7 cellular contexts compared by ENCODE assay signal in the genomic region with DNA sequence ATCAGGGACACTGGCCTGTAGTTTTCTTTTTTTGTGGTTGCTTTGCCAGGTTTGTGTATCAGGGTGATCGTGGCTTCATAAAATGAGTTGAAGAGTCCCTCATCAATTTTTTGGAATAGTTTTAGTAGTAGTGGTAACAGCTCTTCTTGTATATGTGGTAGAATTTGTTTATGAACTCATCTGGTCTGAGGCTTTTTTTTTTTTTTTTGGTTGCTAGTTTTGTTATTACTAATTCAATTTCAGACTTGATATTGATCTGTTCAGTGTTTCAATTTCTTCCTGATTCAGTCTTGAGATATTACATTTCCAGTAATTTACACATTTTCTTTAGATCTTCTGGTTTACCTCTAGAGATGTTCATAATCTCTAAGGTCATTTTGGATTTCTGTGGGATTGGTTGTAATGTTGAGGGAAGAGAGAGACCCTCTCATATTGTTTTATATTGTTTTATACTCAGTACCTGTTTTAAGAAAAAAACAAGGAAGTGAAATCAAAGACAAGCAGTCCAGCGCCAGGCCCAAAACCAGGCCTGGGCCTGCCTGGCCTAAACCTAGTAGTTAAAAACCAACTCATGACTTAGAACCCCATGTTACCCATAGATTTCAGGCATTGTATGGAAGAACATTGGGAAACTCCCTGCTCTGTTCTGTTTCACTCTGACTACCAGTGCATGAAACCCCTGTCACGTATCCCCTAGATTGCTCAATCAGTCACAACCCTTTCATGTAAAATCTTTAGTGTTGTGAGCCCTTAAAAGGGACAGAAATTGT.
A peak's percentile ranks its signal among the peaks of the same experiment; 100 is the strongest.
ATAC-seq lines count a peak whose summit lies in the region.
"Not testable (repeated sequence)": the region's sequence is repeated elsewhere in the genome, so short reads cannot be mapped to it uniquely, and the experiment has no call there.

No MANE protein-coding gene starts in this region.

- H3K4me1 Mint-ChIP-seq in T-helper 1 cell treated with Interleukin-12 subunit alpha and Interleukin-12 subunit beta and Interleukin-4 antibody, amounts not matched to agents 30 μg/mL and 1 μg/mL, for 36 hours (ENCODE audit: low read depth): not testable (repeated sequence)

- peak overlapping the region; percentile 16 for H3K27ac Mint-ChIP-seq in T-helper 1 cell treated with Interleukin-12 subunit alpha and Interleukin-12 subunit beta and Interleukin-4 antibody, amounts not matched to agents 30 μg/mL and 1 μg/mL, for 36 hours

- H3K9me3 Mint-ChIP-seq in T-helper 1 cell treated with Interleukin-12 subunit alpha and Interleukin-12 subunit beta and Interleukin-4 antibody, amounts not matched to agents 30 μg/mL and 1 μg/mL, for 36 hours: not testable (repeated sequence)

- H3K36me3 Mint-ChIP-seq in T-helper 1 cell treated with Interleukin-12 subunit alpha and Interleukin-12 subunit beta and Interleukin-4 antibody, amounts not matched to agents 30 μg/mL and 1 μg/mL, for 36 hours (ENCODE audit: low read depth): not testable (repeated sequence)

- not testable (repeated sequence) for H3K4me3 Mint-ChIP-seq in T-helper 1 cell treated with Interleukin-12 subunit alpha and Interleukin-12 subunit beta and Interleukin-4 antibody, amounts not matched to agents 30 μg/mL and 1 μg/mL, for 36 hours

- not testable (repeated sequence) for H3K27me3 Mint-ChIP-seq in T-helper 1 cell treated with Interleukin-12 subunit alpha and Interleukin-12 subunit beta and Interleukin-4 antibody, amounts not matched to agents 30 μg/mL and 1 μg/mL, for 36 hours (ENCODE audit: low read depth)

- ATAC-seq in GM18508 (IDR thresholded peaks at IDR 0.05; ENCODE audit: insufficient read depth, unreplicated experiment): peak; percentile 91
- peak; percentile 65 for ATAC-seq in GM19043 (IDR thresholded peaks at IDR 0.05; ENCODE audit: low read depth, unreplicated experiment)
- peak; percentile 77 for ATAC-seq in GM21447 (IDR thresholded peaks at IDR 0.05; ENCODE audit: unreplicated experiment)
- ATAC-seq in HG02678 (IDR thresholded peaks at IDR 0.05; ENCODE audit: unreplicated experiment): peak; percentile 76
- peak; percentile 78 for ATAC-seq in HG03025 (IDR thresholded peaks at IDR 0.05; ENCODE audit: low FRiP score, unreplicated experiment)
- peak; percentile 83 for ATAC-seq in HG03378 (IDR thresholded peaks at IDR 0.05; ENCODE audit: unreplicated experiment)

Comparison
In these comparisons a context has a peak if more than half of its experiments do, and no peak if none do; other contexts are left out.
1. Peak in every context shown above with its lines: ATAC-seq.